ENCODE assay signal across 1 cellular context in the genomic region with DNA sequence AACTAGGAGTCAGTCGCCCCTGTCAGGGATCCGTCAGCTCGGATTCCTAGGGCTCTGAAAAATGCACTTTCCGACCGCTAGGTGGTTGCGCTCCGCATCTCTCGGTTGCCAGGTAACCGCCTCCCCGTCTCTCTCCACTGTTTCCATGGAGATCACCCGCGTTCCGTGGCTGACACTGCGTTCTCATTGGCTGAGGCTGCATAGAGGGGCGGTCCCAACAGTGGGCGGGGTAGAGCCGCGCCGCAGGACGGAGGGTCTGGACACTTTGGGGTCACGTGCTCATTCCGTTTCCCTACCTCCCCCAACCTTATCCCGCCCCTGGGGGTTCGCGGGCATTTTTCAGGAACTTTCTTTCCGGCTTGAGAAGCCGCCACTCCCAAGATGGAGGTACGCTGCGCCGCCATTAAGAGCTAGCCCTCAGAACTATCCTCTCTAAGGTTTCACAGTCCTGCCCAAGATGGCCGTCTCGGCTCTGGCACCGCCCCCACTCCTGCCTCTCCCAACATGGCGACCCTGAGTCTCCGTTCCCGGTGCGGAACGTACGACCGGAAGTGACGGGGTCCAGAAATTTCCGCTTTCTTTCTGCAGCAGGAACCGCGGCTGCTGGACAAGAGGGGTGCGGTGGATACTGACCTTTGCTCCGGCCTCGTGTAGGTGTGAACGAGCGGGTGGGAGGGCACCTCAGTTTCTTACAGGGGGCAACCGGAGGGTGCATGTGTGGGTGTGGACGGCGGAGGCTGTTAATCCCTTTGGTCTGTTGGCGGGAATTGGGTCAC.
TF ChIP-seq lines count a peak whose summit lies in the region.

A gene (minus strand): TSS at position 65 of the 776 bp plus-strand sequence. CDS start 105 bp downstream, outside the sequence.
A gene with protein sequence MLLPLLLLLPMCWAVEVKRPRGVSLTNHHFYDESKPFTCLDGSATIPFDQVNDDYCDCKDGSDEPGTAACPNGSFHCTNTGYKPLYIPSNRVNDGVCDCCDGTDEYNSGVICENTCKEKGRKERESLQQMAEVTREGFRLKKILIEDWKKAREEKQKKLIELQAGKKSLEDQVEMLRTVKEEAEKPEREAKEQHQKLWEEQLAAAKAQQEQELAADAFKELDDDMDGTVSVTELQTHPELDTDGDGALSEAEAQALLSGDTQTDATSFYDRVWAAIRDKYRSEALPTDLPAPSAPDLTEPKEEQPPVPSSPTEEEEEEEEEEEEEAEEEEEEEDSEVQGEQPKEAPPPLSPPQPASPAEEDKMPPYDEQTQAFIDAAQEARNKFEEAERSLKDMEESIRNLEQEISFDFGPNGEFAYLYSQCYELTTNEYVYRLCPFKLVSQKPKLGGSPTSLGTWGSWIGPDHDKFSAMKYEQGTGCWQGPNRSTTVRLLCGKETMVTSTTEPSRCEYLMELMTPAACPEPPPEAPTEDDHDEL (plus strand): TSS at position 579 of the 776 bp plus-strand sequence. CDS start 483 bp downstream, outside the sequence.

TF ChIP-seq in HepG2, 621 proteins besides CTCF, POLR2A, EP300 and RAD21 (continued from another document and continues in another):
- TF ChIP-seq, protein P1, sequence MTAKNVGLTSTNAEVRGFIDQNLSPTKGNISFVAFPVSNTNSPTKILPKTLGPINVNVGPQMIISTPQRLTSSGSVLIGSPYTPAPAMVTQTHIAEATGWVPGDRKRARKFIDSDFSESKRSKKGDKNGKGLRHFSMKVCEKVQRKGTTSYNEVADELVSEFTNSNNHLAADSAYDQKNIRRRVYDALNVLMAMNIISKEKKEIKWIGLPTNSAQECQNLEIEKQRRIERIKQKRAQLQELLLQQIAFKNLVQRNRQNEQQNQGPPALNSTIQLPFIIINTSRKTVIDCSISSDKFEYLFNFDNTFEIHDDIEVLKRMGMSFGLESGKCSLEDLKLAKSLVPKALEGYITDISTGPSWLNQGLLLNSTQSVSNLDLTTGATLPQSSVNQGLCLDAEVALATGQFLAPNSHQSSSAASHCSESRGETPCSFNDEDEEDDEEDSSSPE (CRISPR knock-in tag; IDR thresholded peaks at IDR 0.05), result peak; percentile 89
- TF ChIP-seq, protein P2, sequence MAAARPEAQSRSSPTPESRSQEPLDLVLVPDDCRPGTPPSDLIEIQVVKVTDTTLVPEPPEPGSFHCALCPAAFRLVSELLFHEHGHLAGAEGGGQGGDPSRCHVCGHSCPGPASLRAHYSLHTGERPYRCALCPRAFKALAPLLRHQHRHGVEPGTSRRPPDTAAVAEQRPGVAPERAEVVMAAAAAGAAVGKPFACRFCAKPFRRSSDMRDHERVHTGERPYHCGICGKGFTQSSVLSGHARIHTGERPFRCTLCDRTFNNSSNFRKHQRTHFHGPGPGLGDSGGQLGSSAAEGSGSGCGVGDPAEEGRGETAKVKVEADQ (CRISPR knock-in tag; IDR thresholded peaks at IDR 0.05; ENCODE audit: borderline replicate concordance), result peak; percentile 87
- TF ChIP-seq MED13 (CRISPR knock-in tag; IDR thresholded peaks at IDR 0.05) (no peak), RORA (CRISPR knock-in tag; IDR thresholded peaks at IDR 0.05) (no peak), RFXAP (CRISPR knock-in tag; IDR thresholded peaks at IDR 0.05; ENCODE audit: borderline replicate concordance) (peak; percentile 84; the same call in 1 of the 2 replicates), ZNF441 (CRISPR knock-in tag; IDR thresholded peaks at IDR 0.05; ENCODE audit: borderline replicate concordance) (peak; percentile 56; the same call in 1 of the 2 replicates), ZNF747 (CRISPR knock-in tag; IDR thresholded peaks at IDR 0.05; ENCODE audit: borderline replicate concordance) (no peak; the same call in 1 of the 2 replicates), KDM1A (CRISPR knock-in tag; IDR thresholded peaks at IDR 0.05) (peak; percentile 77; the same call in 1 of the 2 replicates), RXRA (CRISPR knock-in tag; IDR thresholded peaks at IDR 0.05) (no peak), CBFB (CRISPR knock-in tag; IDR thresholded peaks at IDR 0.05) (peak; percentile 76; the same call in 1 of the 2 replicates), YEATS4 (CRISPR knock-in tag; IDR thresholded peaks at IDR 0.05; ENCODE audit: borderline replicate concordance) (peak; percentile 95), KDM5B (CRISPR knock-in tag; IDR thresholded peaks at IDR 0.05; ENCODE audit: borderline replicate concordance) (no peak; the same call in 1 of the 2 replicates), ZNF20 (CRISPR knock-in tag; IDR thresholded peaks at IDR 0.05) (no peak), STAT5B (CRISPR knock-in tag; IDR thresholded peaks at IDR 0.05) (no peak), MEIS1 (CRISPR knock-in tag; IDR thresholded peaks at IDR 0.05; ENCODE audit: borderline replicate concordance) (peak; percentile 24; the same call in 1 of the 2 replicates), HOXA5 (CRISPR knock-in tag; IDR thresholded peaks at IDR 0.05) (peak; percentile 78), RARA (CRISPR knock-in tag; IDR thresholded peaks at IDR 0.05) (no peak), ZNF543 (CRISPR knock-in tag; IDR thresholded peaks at IDR 0.05) (no peak), ZMYM2 (CRISPR knock-in tag; IDR thresholded peaks at IDR 0.05) (no peak), DMAP1 (CRISPR knock-in tag; IDR thresholded peaks at IDR 0.05) (peak; percentile 97), RBM39 (IDR thresholded peaks at IDR 0.05; ENCODE audit: low read depth, low read length, poor library complexity, severe bottlenecking) (peak; percentile 57)
- TF ChIP-seq, protein P3, sequence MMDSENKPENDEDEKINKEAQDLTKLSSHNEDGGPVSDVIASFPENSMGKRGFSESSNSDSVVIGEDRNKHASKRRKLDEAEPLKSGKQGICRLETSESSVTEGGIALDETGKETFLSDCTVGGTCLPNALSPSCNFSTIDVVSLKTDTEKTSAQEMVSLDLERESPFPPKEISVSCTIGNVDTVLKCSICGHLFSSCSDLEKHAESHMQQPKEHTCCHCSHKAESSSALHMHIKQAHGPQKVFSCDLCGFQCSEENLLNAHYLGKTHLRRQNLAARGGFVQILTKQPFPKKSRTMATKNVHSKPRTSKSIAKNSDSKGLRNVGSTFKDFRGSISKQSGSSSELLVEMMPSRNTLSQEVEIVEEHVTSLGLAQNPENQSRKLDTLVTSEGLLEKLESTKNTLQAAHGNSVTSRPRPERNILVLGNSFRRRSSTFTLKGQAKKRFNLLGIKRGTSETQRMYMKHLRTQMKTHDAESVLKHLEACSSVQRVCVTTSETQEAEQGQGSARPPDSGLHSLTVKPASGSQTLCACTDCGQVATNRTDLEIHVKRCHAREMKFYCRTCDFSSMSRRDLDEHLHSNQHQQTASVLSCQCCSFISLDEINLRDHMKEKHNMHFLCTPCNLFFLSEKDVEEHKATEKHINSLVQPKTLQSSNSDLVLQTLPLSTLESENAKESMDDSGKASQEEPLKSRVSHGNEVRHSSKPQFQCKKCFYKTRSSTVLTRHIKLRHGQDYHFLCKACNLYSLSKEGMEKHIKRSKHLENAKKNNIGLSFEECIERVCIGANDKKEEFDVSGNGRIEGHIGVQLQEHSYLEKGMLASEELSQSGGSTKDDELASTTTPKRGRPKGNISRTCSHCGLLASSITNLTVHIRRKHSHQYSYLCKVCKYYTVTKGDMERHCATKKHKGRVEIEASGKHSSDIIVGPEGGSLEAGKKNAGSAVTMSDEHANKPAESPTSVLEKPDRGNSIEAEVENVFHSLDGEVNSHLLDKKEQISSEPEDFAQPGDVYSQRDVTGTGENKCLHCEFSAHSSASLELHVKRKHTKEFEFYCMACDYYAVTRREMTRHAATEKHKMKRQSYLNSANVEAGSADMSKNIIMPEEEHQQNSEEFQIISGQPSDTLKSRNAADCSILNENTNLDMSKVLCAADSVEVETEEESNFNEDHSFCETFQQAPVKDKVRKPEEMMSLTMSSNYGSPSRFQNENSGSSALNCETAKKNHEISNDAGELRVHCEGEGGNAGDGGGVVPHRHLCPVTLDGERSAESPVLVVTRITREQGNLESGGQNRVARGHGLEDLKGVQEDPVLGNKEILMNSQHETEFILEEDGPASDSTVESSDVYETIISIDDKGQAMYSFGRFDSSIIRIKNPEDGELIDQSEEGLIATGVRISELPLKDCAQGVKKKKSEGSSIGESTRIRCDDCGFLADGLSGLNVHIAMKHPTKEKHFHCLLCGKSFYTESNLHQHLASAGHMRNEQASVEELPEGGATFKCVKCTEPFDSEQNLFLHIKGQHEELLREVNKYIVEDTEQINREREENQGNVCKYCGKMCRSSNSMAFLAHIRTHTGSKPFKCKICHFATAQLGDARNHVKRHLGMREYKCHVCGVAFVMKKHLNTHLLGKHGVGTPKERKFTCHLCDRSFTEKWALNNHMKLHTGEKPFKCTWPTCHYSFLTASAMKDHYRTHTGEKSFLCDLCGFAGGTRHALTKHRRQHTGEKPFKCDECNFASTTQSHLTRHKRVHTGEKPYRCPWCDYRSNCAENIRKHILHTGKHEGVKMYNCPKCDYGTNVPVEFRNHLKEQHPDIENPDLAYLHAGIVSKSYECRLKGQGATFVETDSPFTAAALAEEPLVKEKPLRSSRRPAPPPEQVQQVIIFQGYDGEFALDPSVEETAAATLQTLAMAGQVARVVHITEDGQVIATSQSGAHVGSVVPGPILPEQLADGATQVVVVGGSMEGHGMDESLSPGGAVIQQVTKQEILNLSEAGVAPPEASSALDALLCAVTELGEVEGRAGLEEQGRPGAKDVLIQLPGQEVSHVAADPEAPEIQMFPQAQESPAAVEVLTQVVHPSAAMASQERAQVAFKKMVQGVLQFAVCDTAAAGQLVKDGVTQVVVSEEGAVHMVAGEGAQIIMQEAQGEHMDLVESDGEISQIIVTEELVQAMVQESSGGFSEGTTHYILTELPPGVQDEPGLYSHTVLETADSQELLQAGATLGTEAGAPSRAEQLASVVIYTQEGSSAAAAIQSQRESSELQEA (CRISPR knock-in tag; IDR thresholded peaks at IDR 0.05; ENCODE audit: not compliant biosample characterization), result no peak
- TF ChIP-seq, protein P4, sequence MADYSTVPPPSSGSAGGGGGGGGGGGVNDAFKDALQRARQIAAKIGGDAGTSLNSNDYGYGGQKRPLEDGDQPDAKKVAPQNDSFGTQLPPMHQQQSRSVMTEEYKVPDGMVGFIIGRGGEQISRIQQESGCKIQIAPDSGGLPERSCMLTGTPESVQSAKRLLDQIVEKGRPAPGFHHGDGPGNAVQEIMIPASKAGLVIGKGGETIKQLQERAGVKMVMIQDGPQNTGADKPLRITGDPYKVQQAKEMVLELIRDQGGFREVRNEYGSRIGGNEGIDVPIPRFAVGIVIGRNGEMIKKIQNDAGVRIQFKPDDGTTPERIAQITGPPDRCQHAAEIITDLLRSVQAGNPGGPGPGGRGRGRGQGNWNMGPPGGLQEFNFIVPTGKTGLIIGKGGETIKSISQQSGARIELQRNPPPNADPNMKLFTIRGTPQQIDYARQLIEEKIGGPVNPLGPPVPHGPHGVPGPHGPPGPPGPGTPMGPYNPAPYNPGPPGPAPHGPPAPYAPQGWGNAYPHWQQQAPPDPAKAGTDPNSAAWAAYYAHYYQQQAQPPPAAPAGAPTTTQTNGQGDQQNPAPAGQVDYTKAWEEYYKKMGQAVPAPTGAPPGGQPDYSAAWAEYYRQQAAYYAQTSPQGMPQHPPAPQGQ (CRISPR knock-in tag; IDR thresholded peaks at IDR 0.05; ENCODE audit: borderline replicate concordance), result no peak
- TF ChIP-seq, protein P5, sequence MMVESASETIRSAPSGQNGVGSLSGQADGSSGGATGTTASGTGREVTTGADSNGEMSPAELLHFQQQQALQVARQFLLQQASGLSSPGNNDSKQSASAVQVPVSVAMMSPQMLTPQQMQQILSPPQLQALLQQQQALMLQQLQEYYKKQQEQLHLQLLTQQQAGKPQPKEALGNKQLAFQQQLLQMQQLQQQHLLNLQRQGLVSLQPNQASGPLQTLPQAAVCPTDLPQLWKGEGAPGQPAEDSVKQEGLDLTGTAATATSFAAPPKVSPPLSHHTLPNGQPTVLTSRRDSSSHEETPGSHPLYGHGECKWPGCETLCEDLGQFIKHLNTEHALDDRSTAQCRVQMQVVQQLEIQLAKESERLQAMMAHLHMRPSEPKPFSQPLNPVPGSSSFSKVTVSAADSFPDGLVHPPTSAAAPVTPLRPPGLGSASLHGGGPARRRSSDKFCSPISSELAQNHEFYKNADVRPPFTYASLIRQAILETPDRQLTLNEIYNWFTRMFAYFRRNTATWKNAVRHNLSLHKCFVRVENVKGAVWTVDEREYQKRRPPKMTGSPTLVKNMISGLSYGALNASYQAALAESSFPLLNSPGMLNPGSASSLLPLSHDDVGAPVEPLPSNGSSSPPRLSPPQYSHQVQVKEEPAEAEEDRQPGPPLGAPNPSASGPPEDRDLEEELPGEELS (CRISPR knock-in tag; IDR thresholded peaks at IDR 0.05), result peak; percentile 52
- TF ChIP-seq, protein P6, sequence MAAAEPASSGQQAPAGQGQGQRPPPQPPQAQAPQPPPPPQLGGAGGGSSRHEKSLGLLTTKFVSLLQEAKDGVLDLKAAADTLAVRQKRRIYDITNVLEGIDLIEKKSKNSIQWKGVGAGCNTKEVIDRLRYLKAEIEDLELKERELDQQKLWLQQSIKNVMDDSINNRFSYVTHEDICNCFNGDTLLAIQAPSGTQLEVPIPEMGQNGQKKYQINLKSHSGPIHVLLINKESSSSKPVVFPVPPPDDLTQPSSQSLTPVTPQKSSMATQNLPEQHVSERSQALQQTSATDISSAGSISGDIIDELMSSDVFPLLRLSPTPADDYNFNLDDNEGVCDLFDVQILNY (CRISPR knock-in tag; conservative IDR thresholded peaks at IDR 0.05), result peak; percentile 73; the same call in 1 of the 2 replicates
- TF ChIP-seq, protein P7, sequence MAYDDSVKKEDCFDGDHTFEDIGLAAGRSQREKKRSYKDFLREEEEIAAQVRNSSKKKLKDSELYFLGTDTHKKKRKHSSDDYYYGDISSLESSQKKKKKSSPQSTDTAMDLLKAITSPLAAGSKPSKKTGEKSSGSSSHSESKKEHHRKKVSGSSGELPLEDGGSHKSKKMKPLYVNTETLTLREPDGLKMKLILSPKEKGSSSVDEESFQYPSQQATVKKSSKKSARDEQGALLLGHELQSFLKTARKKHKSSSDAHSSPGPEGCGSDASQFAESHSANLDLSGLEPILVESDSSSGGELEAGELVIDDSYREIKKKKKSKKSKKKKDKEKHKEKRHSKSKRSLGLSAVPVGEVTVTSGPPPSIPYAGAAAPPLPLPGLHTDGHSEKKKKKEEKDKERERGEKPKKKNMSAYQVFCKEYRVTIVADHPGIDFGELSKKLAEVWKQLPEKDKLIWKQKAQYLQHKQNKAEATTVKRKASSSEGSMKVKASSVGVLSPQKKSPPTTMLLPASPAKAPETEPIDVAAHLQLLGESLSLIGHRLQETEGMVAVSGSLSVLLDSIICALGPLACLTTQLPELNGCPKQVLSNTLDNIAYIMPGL (CRISPR knock-in tag; IDR thresholded peaks at IDR 0.05; ENCODE audit: borderline replicate concordance in 1 of 2, low read depth in 1 of 2), result peak; percentile 65 to 75; a peak in 3 of 4 replicates
- TF ChIP-seq, protein P8, sequence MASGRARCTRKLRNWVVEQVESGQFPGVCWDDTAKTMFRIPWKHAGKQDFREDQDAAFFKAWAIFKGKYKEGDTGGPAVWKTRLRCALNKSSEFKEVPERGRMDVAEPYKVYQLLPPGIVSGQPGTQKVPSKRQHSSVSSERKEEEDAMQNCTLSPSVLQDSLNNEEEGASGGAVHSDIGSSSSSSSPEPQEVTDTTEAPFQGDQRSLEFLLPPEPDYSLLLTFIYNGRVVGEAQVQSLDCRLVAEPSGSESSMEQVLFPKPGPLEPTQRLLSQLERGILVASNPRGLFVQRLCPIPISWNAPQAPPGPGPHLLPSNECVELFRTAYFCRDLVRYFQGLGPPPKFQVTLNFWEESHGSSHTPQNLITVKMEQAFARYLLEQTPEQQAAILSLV (CRISPR knock-in tag; IDR thresholded peaks at IDR 0.05; ENCODE audit: borderline replicate concordance), result peak; percentile 94; the same call in 1 of the 2 replicates
- TF ChIP-seq, protein P9, sequence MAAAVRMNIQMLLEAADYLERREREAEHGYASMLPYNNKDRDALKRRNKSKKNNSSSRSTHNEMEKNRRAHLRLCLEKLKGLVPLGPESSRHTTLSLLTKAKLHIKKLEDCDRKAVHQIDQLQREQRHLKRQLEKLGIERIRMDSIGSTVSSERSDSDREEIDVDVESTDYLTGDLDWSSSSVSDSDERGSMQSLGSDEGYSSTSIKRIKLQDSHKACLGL (CRISPR knock-in tag; IDR thresholded peaks at IDR 0.05), result no peak
